12 cellular contexts compared by ENCODE assay signal in genomic region chr5:52990531-52990925, GRCh38. TPM values are rescaled to one million over a fixed set of nuclear protein-coding genes. Genes with fewer than 3 reads are reported as not detected.
A peak's percentile ranks its signal among the peaks of the same experiment; 100 is the strongest.
DNase-seq lines count a peak whose midpoint lies in the region; ATAC-seq and TF ChIP-seq lines count a peak whose summit lies in the region.
"Had no signal": no experiment of that assay in that cellular context is flagged by ENCODE, and none has a peak within 500 bp of the region (broad histone marks: within the 10 kb centered on the region; RNA-seq: fewer than 3 reads in every experiment).

No MANE protein-coding gene starts in this region.

- H3K4me1 ChIP-seq in iPS-20b (ENCODE audit: insufficient read depth, low read length), result no peaks in the 10 kb centered on the region; the same call in 1 of the 2 replicates
- H3K4me1 ChIP-seq in suprapubic skin, result peaks cover 33% of the 10 kb centered on the region
- H3K4me1 ChIP-seq in uterus, result peaks cover 0 to 5% of the 10 kb centered on the region in 2 donors

- H3K27ac Mint-ChIP-seq in activated CD8-positive, alpha-beta memory T cell treated with anti-CD3 and anti-CD28 coated beads, Interleukin-2, amount 10 ng/mL, durations not matched to agents 7 days and 5 days, result no peak overlapping the region
- H3K27ac Mint-ChIP-seq: T-cell had no signal

- peak overlapping the region; percentile 81 for H3K4me3 Mint-ChIP-seq in activated CD8-positive, alpha-beta memory T cell treated with anti-CD3 and anti-CD28 coated beads, Interleukin-2, amount 10 ng/mL, durations not matched to agents 7 days and 5 days

- CTCF ChIA-PET in activated CD8-positive, alpha-beta memory T cell treated with anti-CD3 and anti-CD28 coated beads, Interleukin-2, amount 10 ng/mL, durations not matched to agents 7 days and 5 days (lab: Charles Lee), result interaction anchor here (0.7 to 4.0 kb wide), 9 partner anchors 9 to 107 kb away, joined by 3 to 28 read pairs (median 6); no protein-coding TSS in a partner anchor

- in situ Hi-C loops in brain microvascular endothelial cell (cut with HindIII; ENCODE audit: low pct_ligation_motif_present, low sequenced_read_pairs), result no loop called here

- no peak for DNase-seq in activated CD8-positive, alpha-beta memory T cell treated with anti-CD3 and anti-CD28 coated beads, Interleukin-2, amount 10 ng/mL, durations not matched to agents 7 days and 5 days
- DNase-seq in activated CD8-positive, alpha-beta memory T cell treated with anti-CD3 and anti-CD28 coated beads for 24 hours, result no peak
- no peak for DNase-seq in brain microvascular endothelial cell
- no peak for DNase-seq in suprapubic skin (ENCODE audit: low spot score in 2 of 2)
- DNase-seq in NCI-H1105 (lab: John Stamatoyannopoulos, UW), result no peak
- DNase-seq in uterus, result no peak
- DNase-seq: activated T-cell treated with anti-CD3 and anti-CD28 coated beads for 4 hours; effector CD8-positive, alpha-beta T cell; NCI-H345 had no signal

- peaks cover 13% of the 10 kb centered on the region for H3K27me3 Mint-ChIP-seq in activated CD8-positive, alpha-beta memory T cell treated with anti-CD3 and anti-CD28 coated beads, Interleukin-2, amount 10 ng/mL, durations not matched to agents 7 days and 5 days

- H3K4me3 ChIP-seq in brain microvascular endothelial cell (ENCODE audit: low read depth, low read length) (peak overlapping the region; percentile 90), iPS-20b (ENCODE audit: low read length) (peak overlapping the region; percentile 83), suprapubic skin (peak overlapping the region; percentile 64), uterus (no peak overlapping the region)

- TF ChIP-seq POLR2A in suprapubic skin (IDR thresholded peaks at IDR 0.05) (no peak), uterus (IDR thresholded peaks at IDR 0.05) (no peak)

- no peak overlapping the region for H3K27ac ChIP-seq in brain microvascular endothelial cell
- no peak overlapping the region for H3K27ac ChIP-seq in iPS-20b (ENCODE audit: low read length)
- peak overlapping the region; percentile 80 for H3K27ac ChIP-seq in suprapubic skin
- no peak overlapping the region for H3K27ac ChIP-seq in uterus

- H3K9ac ChIP-seq in iPS-20b (ENCODE audit: low read depth, low read length), result no peak overlapping the region; the same call in 1 of the 2 replicates

- intact Hi-C loops in uterus (cut with DNase I; ENCODE audit: low total_unique reads), result no loop called here

- peaks cover 53% of the 10 kb centered on the region for H3K4me1 Mint-ChIP-seq in activated CD8-positive, alpha-beta memory T cell treated with anti-CD3 and anti-CD28 coated beads, Interleukin-2, amount 10 ng/mL, durations not matched to agents 7 days and 5 days

- ATAC-seq in activated CD8-positive, alpha-beta memory T cell treated with anti-CD3 and anti-CD28 coated beads, Interleukin-2, amount 10 ng/mL, durations not matched to agents 7 days and 5 days, result no peak
- ATAC-seq in HG03095 (IDR thresholded peaks at IDR 0.05; ENCODE audit: unreplicated experiment), result no peak

- TF ChIP-seq EP300 in suprapubic skin (IDR thresholded peaks at IDR 0.05), result no peak

- WGBS in suprapubic skin, result 43% methylated on average over 4 of the region's 4 CpGs

- H3K9me3 Mint-ChIP-seq in activated CD8-positive, alpha-beta memory T cell treated with anti-CD3 and anti-CD28 coated beads, Interleukin-2, amount 10 ng/mL, durations not matched to agents 7 days and 5 days (ENCODE audit: low read depth), result no peaks in the 10 kb centered on the region
- H3K9me3 Mint-ChIP-seq: T-cell had no signal

- H3K9me3 ChIP-seq in iPS-20b (ENCODE audit: insufficient read depth, low read depth, low read length) (no peaks in the 10 kb centered on the region), suprapubic skin (no peaks in the 10 kb centered on the region), uterus (no peaks in the 10 kb centered on the region)

- H3K36me3 ChIP-seq in brain microvascular endothelial cell (replicated peaks), result peaks cover 12% of the 10 kb centered on the region
- no peaks in the 10 kb centered on the region for H3K36me3 ChIP-seq in iPS-20b (ENCODE audit: insufficient read depth, low read depth, low read length)
- H3K36me3 ChIP-seq in suprapubic skin, result no peaks in the 10 kb centered on the region
- H3K36me3 ChIP-seq in uterus, result no peaks in the 10 kb centered on the region

- peaks cover 31% of the 10 kb centered on the region for H3K36me3 Mint-ChIP-seq in activated CD8-positive, alpha-beta memory T cell treated with anti-CD3 and anti-CD28 coated beads, Interleukin-2, amount 10 ng/mL, durations not matched to agents 7 days and 5 days
- H3K36me3 Mint-ChIP-seq: T-cell had no signal

- no peaks in the 10 kb centered on the region for H3K27me3 ChIP-seq in brain microvascular endothelial cell (replicated peaks)
- H3K27me3 ChIP-seq in iPS-20b (ENCODE audit: insufficient read depth, low read length), result peaks cover 44% of the 10 kb centered on the region
- H3K27me3 ChIP-seq in suprapubic skin, result no peaks in the 10 kb centered on the region
- H3K27me3 ChIP-seq in uterus, result no peaks in the 10 kb centered on the region

- no peak for TF ChIP-seq CTCF in brain microvascular endothelial cell (IDR thresholded peaks at IDR 0.05; ENCODE audit: low read depth, low read length, missing control alignments)
- TF ChIP-seq CTCF in suprapubic skin (IDR thresholded peaks at IDR 0.05), result no peak
- TF ChIP-seq CTCF in uterus (IDR thresholded peaks at IDR 0.05), result no peak

RNA-seq across cellular contexts. Expression of gene ITGA2, which starts 1.4 kb away (rescaled TPM):
- 10 to 100 TPM; 17.6 to 37.0 TPM for total RNA-seq in activated CD8-positive, alpha-beta memory T cell treated with anti-CD3 and anti-CD28 coated beads, Interleukin-2, amount 10 ng/mL, durations not matched to agents 7 days and 5 days
- total RNA-seq in suprapubic skin (10 to 100 TPM; 29.3 to 54.5 (median 34.3) TPM), uterus (10 to 100 TPM in 1 of 4 donors, 1 to 10 TPM in 3; 1.3 to 22.4 (median 4.5) TPM)

Comparison
In these comparisons a context has a peak if more than half of its experiments do, and no peak if none do; other contexts are left out.
1. H3K4me3 ChIP-seq: peak in brain microvascular endothelial cell (single experiment), iPS-20b (single experiment) and suprapubic skin (single experiment); none in uterus (0 of 2).